11 cellular contexts compared by ENCODE assay signal in genomic region chr14:74572829-74573360, GRCh38. TPM values are rescaled to one million over a fixed set of nuclear protein-coding genes. Genes with fewer than 3 reads are reported as not detected.
A peak's percentile ranks its signal among the peaks of the same experiment; 100 is the strongest.
DNase-seq lines count a peak whose midpoint lies in the region; ATAC-seq and TF ChIP-seq lines count a peak whose summit lies in the region.
"Had no signal": no experiment of that assay in that cellular context is flagged by ENCODE, and none has a peak within 500 bp of the region (broad histone marks: within the 10 kb centered on the region; RNA-seq: fewer than 3 reads in every experiment).

No MANE protein-coding gene starts in this region.

- H3K4me3 Mint-ChIP-seq in osteocyte (ENCODE audit: unreplicated experiment), result peak overlapping the region; percentile 74
- H3K4me3 Mint-ChIP-seq in naive thymus-derived CD8-positive, alpha-beta T cell, result peak overlapping the region in 5 of 10 donors; percentile 5 to 46 (median 22)

- H3K27ac ChIP-seq in AG04450 (ENCODE audit: low read depth, low read length) (peak overlapping the region; percentile 100), Panc1 (ENCODE audit: low read length) (peak overlapping the region; percentile 51)

- H3K27ac Mint-ChIP-seq in osteocyte (ENCODE audit: unreplicated experiment), result peak overlapping the region; percentile 100
- H3K27ac Mint-ChIP-seq in naive thymus-derived CD8-positive, alpha-beta T cell, result no peak overlapping the region

- no peak for TF ChIP-seq CTCF in AG04450 (IDR thresholded peaks at IDR 0.05; ENCODE audit: low read depth, low read length)
- TF ChIP-seq CTCF in Panc1 (IDR thresholded peaks at IDR 0.05), result no peak
- TF ChIP-seq CTCF in osteocyte (IDR thresholded peaks at IDR 0.05), result no peak

- CTCF ChIA-PET in AG04450 (lab: Charles Lee) (interaction anchor here (0.7 to 2.0 kb wide), 10 partner anchors 10 to 288 kb away, joined by 3 to 10 read pairs (median 5); partner anchors contain the start of gene LTBP2), Panc1 (lab: Charles Lee) (interaction anchor here (1.0 to 1.6 kb wide), 2 partner anchors 36 to 39 kb away, joined by 3 read pairs; partner anchors contain the start of gene LTBP2)

- H3K27me3 ChIP-seq in AG04450 (ENCODE audit: control insufficient read depth, insufficient read depth, low read length) (no peaks in the 10 kb centered on the region), Panc1 (ENCODE audit: control insufficient read depth, insufficient read depth, low read length) (no peaks in the 10 kb centered on the region)

- DNase-seq in AG04450 (ENCODE audit: low read depth, low spot score) (no peak), Panc1 (ENCODE audit: low read depth, low spot score) (no peak), osteocyte (ENCODE audit: extremely low spot score, unreplicated experiment) (no peak), cerebellum (ENCODE audit: low spot score) (no peak), GM19240 (ENCODE audit: insufficient read length, low spot score) (no peak)
- DNase-seq in naive thymus-derived CD8-positive, alpha-beta T cell, result no peak
- DNase-seq: activated CD4-positive, alpha-beta T cell treated with anti-CD3 and anti-CD28 coated beads for 4 hours; EL; NCI-H2107 had no signal

- H3K4me1 Mint-ChIP-seq in osteocyte (ENCODE audit: unreplicated experiment), result peaks cover 90% of the 10 kb centered on the region
- H3K4me1 Mint-ChIP-seq in naive thymus-derived CD8-positive, alpha-beta T cell, result peaks cover 14 to 34% (median 29%) of the 10 kb centered on the region in 4 donors

- no peaks in the 10 kb centered on the region for H3K27me3 Mint-ChIP-seq in osteocyte (ENCODE audit: unreplicated experiment)
- peaks cover 2 to 16% (median 7%) of the 10 kb centered on the region in 5 donors for H3K27me3 Mint-ChIP-seq in naive thymus-derived CD8-positive, alpha-beta T cell

- peak overlapping the region; percentile 54 for H3K4me3 ChIP-seq in AG04450 (ENCODE audit: low read depth, low read length)
- peak overlapping the region in 1 of 2 experiments; percentile 39; a peak in 2 of 4 replicates for H3K4me3 ChIP-seq in Panc1 (ENCODE audit: low read depth in 2 of 2, low read length in 2 of 2)

- H3K36me3 Mint-ChIP-seq in osteocyte (ENCODE audit: unreplicated experiment), result peaks cover 13% of the 10 kb centered on the region
- no peaks in the 10 kb centered on the region for H3K36me3 Mint-ChIP-seq in naive thymus-derived CD8-positive, alpha-beta T cell

- in situ Hi-C loops in Panc1 (cut with HindIII; ENCODE audit: low pct_unique_long_range_greater_than_20kb, low sequenced_read_pairs), result no loop called here

- H3K36me3 ChIP-seq in Panc1 (ENCODE audit: control insufficient read depth, insufficient read depth, low read length), result no peaks in the 10 kb centered on the region

- intact Hi-C loops in Panc1 (cut with micrococcal nuclease; ENCODE audit: unreplicated experiment), result no loop called here

- ATAC-seq in Panc1 (peak; percentile 62), esophagus mucosa (peak; percentile 48), GM18498 (IDR thresholded peaks at IDR 0.05; ENCODE audit: unreplicated experiment) (no peak)
- no peak for ATAC-seq in naive thymus-derived CD8-positive, alpha-beta T cell

- no peaks in the 10 kb centered on the region for H3K9me3 Mint-ChIP-seq in osteocyte (ENCODE audit: unreplicated experiment)
- H3K9me3 Mint-ChIP-seq in naive thymus-derived CD8-positive, alpha-beta T cell, result no peaks in the 10 kb centered on the region

- peaks cover 26% of the 10 kb centered on the region for H3K4me1 ChIP-seq in Panc1 (ENCODE audit: control insufficient read depth, insufficient read depth, low read length)

- POLR2A ChIA-PET in AG04450 (lab: Yijun Ruan, JAX) (interaction anchor here (0.6 to 3.1 kb wide), 20 partner anchors 10 to 99 kb away, joined by 3 to 39 read pairs (median 8); partner anchors contain the start of genes ISCA2, LTBP2 and NPC2), Panc1 (lab: Charles Lee) (interaction anchor here (0.6 kb wide), 1 partner anchor 147 kb away, joined by 3 read pairs; no protein-coding TSS in a partner anchor)
- POLR2A ChIA-PET in naive thymus-derived CD8-positive, alpha-beta T cell (lab: Charles Lee), result interaction anchor here (0.7 to 1.3 kb wide), 5 partner anchors 18 to 1330 kb away, joined by 3 to 5 read pairs (median 3); no protein-coding TSS in a partner anchor

- no peaks in the 10 kb centered on the region for H3K9me3 ChIP-seq in AG04450 (ENCODE audit: control insufficient read depth, insufficient read depth, low read length)
- H3K9me3 ChIP-seq in Panc1 (ENCODE audit: control insufficient read depth, insufficient read depth, low read depth, low read length), result no peaks in the 10 kb centered on the region

- BruUV-seq in Panc1 (replicated peaks; lab: Mats Ljungman, UMichigan), result no TSS peak

RNA-seq across cellular contexts. Expression of gene LTBP2, which starts 39.1 kb away (rescaled TPM):
- polyA plus RNA-seq in AG04450 (2011; rRNA removed), result 44.3 and 61.8 TPM in 2 replicates
- 45.0 and 60.1 TPM in 2 replicates for polyA minus RNA-seq in AG04450 (2011; rRNA and poly(A)+ RNA removed)
- 69.8 TPM for total RNA-seq in Panc1 (2021; ENCODE audit: unreplicated experiment)
- 71.3 TPM for polyA plus RNA-seq in Panc1 (2012; ENCODE audit: insufficient read length)
- total RNA-seq in esophagus mucosa, result 14.4 TPM
- total RNA-seq in osteocyte, result 377 and 379 TPM in 2 replicates
- 0.91 TPM for total RNA-seq in cerebellum
- under 1 TPM; 0.55 to 0.60 TPM for total RNA-seq in naive thymus-derived CD8-positive, alpha-beta T cell
- polyA plus RNA-seq in naive thymus-derived CD8-positive, alpha-beta T cell, result under 1 TPM; 0.06 to 0.65 (median 0.47) TPM

Comparison
In these comparisons a context has a peak if more than half of its experiments do, and no peak if none do; other contexts are left out.
1. ATAC-seq: peak in Panc1 (single experiment) and esophagus mucosa (single experiment); none in naive thymus-derived CD8-positive, alpha-beta T cell (0 of 2) and GM18498 (single experiment).